8 cellular contexts compared by ENCODE assay signal in genomic region chr11:75388386-75389275, GRCh38. TPM values are rescaled to one million over a fixed set of nuclear protein-coding genes. Genes with fewer than 3 reads are reported as not detected.
DNase-seq lines count a peak whose midpoint lies in the region; ATAC-seq, FAIRE-seq and TF ChIP-seq lines count a peak whose summit lies in the region.

No MANE protein-coding gene starts in this region.

- intact Hi-C loops in dorsolateral prefrontal cortex (cut with DNase I), result loop anchor here (2.0 to 5.0 kb wide), 2 partner anchors 139 to 144 kb away; partner anchors contain the start of gene GDPD5 (in 1 of the 2)

- peak; percentile 64 for DNase-seq in D721Med (ENCODE audit: insufficient read length, low spot score)
- peak; percentile 96 for DNase-seq in NCI-H69 (lab: John Stamatoyannopoulos, UW)
- peak; percentile 82 for DNase-seq in activated CD4-positive, alpha-beta T cell treated with anti-CD3 and anti-CD28 coated beads, Interleukin-2, amount 10 ng/mL, durations not matched to agents 7 days and 5 days
- DNase-seq in dorsolateral prefrontal cortex, result peak in 9 of 10 donors; percentile 36 to 80 (median 63)
- DNase-seq in medulla oblongata (ENCODE audit: extremely low spot score), result peak; percentile 85
- peak; percentile 18 to 51 for DNase-seq in stimulated activated CD8-positive, alpha-beta memory T cell treated with anti-CD3 and anti-CD28 coated beads, Interleukin-15, amount 100 ng/mL, for 4 hours (ENCODE audit: low read depth in 2 of 2)

- H3K9me3 Mint-ChIP-seq in activated CD4-positive, alpha-beta T cell treated with anti-CD3 and anti-CD28 coated beads, Interleukin-2, amount 10 ng/mL, durations not matched to agents 7 days and 5 days, result no peaks in the 10 kb centered on the region

- no peak overlapping the region for H3K27ac Mint-ChIP-seq in activated CD4-positive, alpha-beta T cell treated with anti-CD3 and anti-CD28 coated beads, Interleukin-2, amount 10 ng/mL, durations not matched to agents 7 days and 5 days

- H3K36me3 Mint-ChIP-seq in activated CD4-positive, alpha-beta T cell treated with anti-CD3 and anti-CD28 coated beads, Interleukin-2, amount 10 ng/mL, durations not matched to agents 7 days and 5 days (ENCODE audit: low read depth), result no peaks in the 10 kb centered on the region

- ATAC-seq in HG03280 (IDR thresholded peaks at IDR 0.05; ENCODE audit: unreplicated experiment) (peak; percentile 54), GM19035 (IDR thresholded peaks at IDR 0.05; ENCODE audit: unreplicated experiment) (no peak)

- POLR2A ChIA-PET in activated CD4-positive, alpha-beta T cell treated with anti-CD3 and anti-CD28 coated beads, Interleukin-2, amount 10 ng/mL, durations not matched to agents 7 days and 5 days (lab: Charles Lee), result interaction anchor here (0.6 kb wide), 1 partner anchor 86 kb away, joined by 3 read pairs; no protein-coding TSS in a partner anchor

- no peak overlapping the region for H3K4me3 Mint-ChIP-seq in activated CD4-positive, alpha-beta T cell treated with anti-CD3 and anti-CD28 coated beads, Interleukin-2, amount 10 ng/mL, durations not matched to agents 7 days and 5 days

- peaks cover 12% of the 10 kb centered on the region for H3K4me1 Mint-ChIP-seq in activated CD4-positive, alpha-beta T cell treated with anti-CD3 and anti-CD28 coated beads, Interleukin-2, amount 10 ng/mL, durations not matched to agents 7 days and 5 days

- no peak overlapping the region for H3K27ac ChIP-seq in dorsolateral prefrontal cortex

- no peak overlapping the region for H3K4me3 ChIP-seq in dorsolateral prefrontal cortex

- TF ChIP-seq CTCF in D721Med (IDR thresholded peaks at IDR 0.05; ENCODE audit: insufficient read depth, missing control alignments), result peak; percentile 96
- TF ChIP-seq CTCF in dorsolateral prefrontal cortex (IDR thresholded peaks at IDR 0.05 in 54 of 56, conservative IDR thresholded peaks at IDR 0.05 in 2 of 56; ENCODE audit: low read depth in 1 of 56, partially characterized antibody in 56 of 56), result peak; percentile 64 to 90 (median 83)

- no peaks in the 10 kb centered on the region for H3K27me3 ChIP-seq in dorsolateral prefrontal cortex

- CTCF ChIA-PET in activated CD4-positive, alpha-beta T cell treated with anti-CD3 and anti-CD28 coated beads, Interleukin-2, amount 10 ng/mL, durations not matched to agents 7 days and 5 days (lab: Charles Lee), result interaction anchor here (0.6 to 4.9 kb wide), 22 partner anchors 10 to 1434 kb away, joined by 3 to 23 read pairs (median 3); no protein-coding TSS in a partner anchor

- FAIRE-seq in D721Med (lab: Jason Lieb, UNC), result no peak

- H3K27me3 Mint-ChIP-seq in activated CD4-positive, alpha-beta T cell treated with anti-CD3 and anti-CD28 coated beads, Interleukin-2, amount 10 ng/mL, durations not matched to agents 7 days and 5 days, result peaks cover 10% of the 10 kb centered on the region

RNA-seq across cellular contexts. Expression of gene RPS3, which starts 10.7 kb away (rescaled TPM):
- 1,000 to 10,000 TPM; 2,943 to 3,099 TPM for total RNA-seq in activated CD4-positive, alpha-beta T cell treated with anti-CD3 and anti-CD28 coated beads, Interleukin-2, amount 10 ng/mL, durations not matched to agents 7 days and 5 days
- 100 to 1,000 TPM; 382 to 717 (median 502) TPM for total RNA-seq in dorsolateral prefrontal cortex

RNA-seq across cellular contexts. Expression of gene ARRB1, which starts 37.2 kb away (rescaled TPM):
- 10 to 100 TPM; 24.3 to 29.5 TPM for total RNA-seq in activated CD4-positive, alpha-beta T cell treated with anti-CD3 and anti-CD28 coated beads, Interleukin-2, amount 10 ng/mL, durations not matched to agents 7 days and 5 days
- 100 to 1,000 TPM; 117 to 225 (median 167) TPM for total RNA-seq in dorsolateral prefrontal cortex

RNA-seq across cellular contexts. Expression of gene KLHL35, which starts 44.4 kb away (rescaled TPM):
- total RNA-seq in activated CD4-positive, alpha-beta T cell treated with anti-CD3 and anti-CD28 coated beads, Interleukin-2, amount 10 ng/mL, durations not matched to agents 7 days and 5 days, result 1 to 10 TPM in 1 of 2 experiments, under 1 TPM in 1; 0.50 to 1.3 TPM
- total RNA-seq in dorsolateral prefrontal cortex, result 10 to 100 TPM in 24 of 120 experiments, 1 to 10 TPM in 96; 3.4 to 16.3 (median 8.1) TPM

Comparison
In these comparisons a context has a peak if more than half of its experiments do, and no peak if none do; other contexts are left out.
1. DNase-seq: peak in every context shown above with its lines; median percentile 96 in NCI-H69; 85 in medulla oblongata; 82 in activated CD4-positive, alpha-beta T cell treated with anti-CD3 and anti-CD28 coated beads, Interleukin-2, amount 10 ng/mL, durations not matched to agents 7 days and 5 days; 64 in D721Med; 63 in dorsolateral prefrontal cortex; 34 in stimulated activated CD8-positive, alpha-beta memory T cell treated with anti-CD3 and anti-CD28 coated beads, Interleukin-15, amount 100 ng/mL, for 4 hours.
2. RNA of gene RPS3, which starts 10.7 kb away (total RNA-seq): 2,943 to 3,099 TPM in activated CD4-positive, alpha-beta T cell treated with anti-CD3 and anti-CD28 coated beads, Interleukin-2, amount 10 ng/mL, durations not matched to agents 7 days and 5 days; 382 to 717 TPM in dorsolateral prefrontal cortex; every median in the first group is over 4 times any median in the second.